In the genomic region with DNA sequence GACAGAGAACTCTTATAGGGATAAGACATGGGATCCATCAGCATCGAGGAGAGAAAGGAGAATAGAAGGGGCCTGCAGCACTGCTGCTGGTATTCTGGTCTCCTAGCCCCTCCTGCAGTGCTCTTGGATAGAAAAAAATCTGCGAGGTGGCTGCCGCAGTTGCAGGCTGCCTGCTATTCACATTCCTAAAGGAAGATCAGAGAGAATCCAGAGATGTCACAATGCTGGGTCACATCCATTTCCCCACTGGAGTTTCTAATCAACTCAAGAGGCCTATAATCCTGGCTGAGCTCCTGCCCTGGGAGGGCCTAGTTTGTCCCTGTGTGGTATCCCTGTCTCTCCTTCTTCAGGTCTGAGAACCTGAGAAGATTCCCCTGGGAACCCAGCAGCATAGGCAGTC, we compare ENCODE assay signal across 22 cellular contexts.
DNase-seq lines count a peak whose midpoint lies in the region; ATAC-seq lines count a peak whose summit lies in the region.
"Had no signal": no experiment of that assay in that cellular context is flagged by ENCODE, and none has a peak within 500 bp of the region (broad histone marks: within the 10 kb centered on the region; RNA-seq: fewer than 3 reads in every experiment).

No MANE protein-coding gene starts in this region.

- H3K4me3 Mint-ChIP-seq in dendritic cell treated with granulocyte-macrophage colony-stimulating factor and Interleukin-4, amounts not matched to agents 40 ng/mL and 50 ng/mL, for 4 days = no peak overlapping the region
- no peak overlapping the region for H3K4me3 Mint-ChIP-seq in naive thymus-derived CD8-positive, alpha-beta T cell
- H3K4me3 Mint-ChIP-seq: CD14-positive monocyte; CD4-positive, alpha-beta T cell; CD8-positive, alpha-beta memory T cell had no signal

- no peaks in the 10 kb centered on the region for H3K27me3 ChIP-seq in trophoblast cell (ENCODE audit: insufficient read depth, low read length)
- H3K27me3 ChIP-seq in SJCRH30 = peaks cover 5% of the 10 kb centered on the region; the same call in 1 of the 2 replicates
- H3K27me3 ChIP-seq: BE2C; BLaER1 treated with 17β-estradiol and CSF1 and Interleukin-3, amounts not matched to agents 10 nM and 100 nM had no signal

- H3K36me3 ChIP-seq in trophoblast cell (ENCODE audit: control insufficient read depth in 1 of 2, insufficient read depth in 2 of 2, low read length in 2 of 2) (no peaks in the 10 kb centered on the region), SJCRH30 (no peaks in the 10 kb centered on the region)
- H3K36me3 ChIP-seq: BE2C; BLaER1 treated with 17β-estradiol and CSF1 and Interleukin-3, amounts not matched to agents 10 nM and 100 nM; HAP-1 had no signal

- no CpG with 5 or more reads among the region's 3 CpGs for WGBS in trophoblast cell (ENCODE audit: extremely low coverage, insufficient coverage, insufficient read length)

- no peak overlapping the region for H2BK5ac ChIP-seq in trophoblast cell (ENCODE audit: low read depth, low read length, poor library complexity)

- H3K18ac ChIP-seq in trophoblast cell (ENCODE audit: low read length) = no peak overlapping the region

- no peak overlapping the region for H3K14ac ChIP-seq in trophoblast cell (ENCODE audit: low read length)

- no peak overlapping the region for H3K9ac ChIP-seq in trophoblast cell (ENCODE audit: low read length)
- H3K9ac ChIP-seq: BLaER1 treated with 17β-estradiol and CSF1 and Interleukin-3, amounts not matched to agents 10 nM and 100 nM had no signal

- H3K36me3 Mint-ChIP-seq in dendritic cell treated with granulocyte-macrophage colony-stimulating factor and Interleukin-4, amounts not matched to agents 40 ng/mL and 50 ng/mL, for 4 days (ENCODE audit: low read depth) = no peaks in the 10 kb centered on the region
- no peaks in the 10 kb centered on the region for H3K36me3 Mint-ChIP-seq in naive thymus-derived CD8-positive, alpha-beta T cell
- H3K36me3 Mint-ChIP-seq: CD8-positive, alpha-beta memory T cell had no signal

- peak overlapping the region; percentile 25 for H2AFZ ChIP-seq in trophoblast cell (ENCODE audit: insufficient read depth, low read length, poor library complexity)

- POLR2A ChIA-PET in naive thymus-derived CD8-positive, alpha-beta T cell (lab: Charles Lee) = no interaction called here

- H3K23ac ChIP-seq in trophoblast cell (ENCODE audit: low read length) = no peak overlapping the region

- H4K91ac ChIP-seq in trophoblast cell (ENCODE audit: low read depth, low read length) = no peak overlapping the region

- H3K79me1 ChIP-seq in trophoblast cell (ENCODE audit: low read length) = no peaks in the 10 kb centered on the region

- H3K9me3 ChIP-seq in trophoblast cell (ENCODE audit: insufficient read depth, low read depth, low read length) = no peaks in the 10 kb centered on the region
- H3K9me3 ChIP-seq in SJCRH30 (replicated peaks) = no peaks in the 10 kb centered on the region
- H3K9me3 ChIP-seq: A549; BE2C; BLaER1 treated with 17β-estradiol and CSF1 and Interleukin-3, amounts not matched to agents 10 nM and 100 nM; HAP-1 had no signal

- H3K9me3 Mint-ChIP-seq in dendritic cell treated with granulocyte-macrophage colony-stimulating factor and Interleukin-4, amounts not matched to agents 40 ng/mL and 50 ng/mL, for 4 days = no peaks in the 10 kb centered on the region
- H3K9me3 Mint-ChIP-seq in naive thymus-derived CD8-positive, alpha-beta T cell = peaks cover 0 to 5% (median 0%) of the 10 kb centered on the region in 9 donors
- H3K9me3 Mint-ChIP-seq: CD4-positive, alpha-beta T cell had no signal

- H3K27ac Mint-ChIP-seq in dendritic cell treated with granulocyte-macrophage colony-stimulating factor and Interleukin-4, amounts not matched to agents 40 ng/mL and 50 ng/mL, for 4 days = peak overlapping the region; percentile 13
- no peak overlapping the region for H3K27ac Mint-ChIP-seq in naive thymus-derived CD8-positive, alpha-beta T cell
- H3K27ac Mint-ChIP-seq: CD14-positive monocyte; CD4-positive, alpha-beta T cell; CD8-positive, alpha-beta memory T cell had no signal

- intact Hi-C loops in dendritic cell treated with granulocyte-macrophage colony-stimulating factor and Interleukin-4, amounts not matched to agents 40 ng/mL and 50 ng/mL, for 4 days (cut with micrococcal nuclease) = no loop called here

- no peak overlapping the region for H2BK12ac ChIP-seq in trophoblast cell (ENCODE audit: low read length)

- H4K12ac ChIP-seq in trophoblast cell (ENCODE audit: low read depth, low read length) = no peak overlapping the region

- H3K79me2 ChIP-seq in trophoblast cell (ENCODE audit: control insufficient read depth, insufficient read depth, low read length, poor library complexity) = no peaks in the 10 kb centered on the region

- no peak overlapping the region for H2AK5ac ChIP-seq in trophoblast cell (ENCODE audit: low read length)

- H2BK120ac ChIP-seq in trophoblast cell (ENCODE audit: insufficient read depth, low read length, poor library complexity) = no peak overlapping the region

- no peak overlapping the region for H4K8ac ChIP-seq in trophoblast cell (ENCODE audit: low read depth, low read length)

- H3K27ac ChIP-seq in trophoblast cell (ENCODE audit: low read depth, low read length) (no peak overlapping the region), SJCRH30 (no peak overlapping the region)
- H3K27ac ChIP-seq: A549 had no signal

- peaks cover 8% of the 10 kb centered on the region for H3K27me3 Mint-ChIP-seq in dendritic cell treated with granulocyte-macrophage colony-stimulating factor and Interleukin-4, amounts not matched to agents 40 ng/mL and 50 ng/mL, for 4 days
- H3K27me3 Mint-ChIP-seq in naive thymus-derived CD8-positive, alpha-beta T cell = peaks cover 3 to 50% (median 19%) of the 10 kb centered on the region in 5 donors

- H3K4me1 Mint-ChIP-seq in dendritic cell treated with granulocyte-macrophage colony-stimulating factor and Interleukin-4, amounts not matched to agents 40 ng/mL and 50 ng/mL, for 4 days (ENCODE audit: low read depth) = peaks cover 72% of the 10 kb centered on the region
- no peaks in the 10 kb centered on the region for H3K4me1 Mint-ChIP-seq in naive thymus-derived CD8-positive, alpha-beta T cell
- H3K4me1 Mint-ChIP-seq: CD8-positive, alpha-beta memory T cell had no signal

- no peak overlapping the region for H3K4me2 ChIP-seq in trophoblast cell (ENCODE audit: low read length)
- H3K4me2 ChIP-seq: A549 had no signal

- no peak overlapping the region for H3K4ac ChIP-seq in trophoblast cell (ENCODE audit: low read depth, low read length)

- no peak for ATAC-seq in naive thymus-derived CD8-positive, alpha-beta T cell
- ATAC-seq: A549 had no signal

- H3K4me3 ChIP-seq in trophoblast cell (ENCODE audit: low read depth, low read length) (no peak overlapping the region), SJCRH30 (no peak overlapping the region)
- H3K4me3 ChIP-seq: A549; BLaER1 treated with 17β-estradiol and CSF1 and Interleukin-3, amounts not matched to agents 10 nM and 100 nM; HAP-1 had no signal

- H3K4me1 ChIP-seq in trophoblast cell (ENCODE audit: control insufficient read depth in 1 of 2, insufficient read depth in 2 of 2, low read length in 2 of 2) (no peaks in the 10 kb centered on the region), SJCRH30 (no peaks in the 10 kb centered on the region)
- H3K4me1 ChIP-seq: A549, BE2C, HAP-1 had no signal

- DNase-seq in ELF-1 (ENCODE audit: low read depth, low spot score) = peak; percentile 21
- DNase-seq in islet precursor cell = peak; percentile 60
- DNase-seq in trophoblast cell = peak in 1 of 2 donors; percentile 26
- no peak for DNase-seq in putamen (ENCODE audit: low spot score)
- no peak for DNase-seq in SJCRH30
- no peak for DNase-seq in naive thymus-derived CD8-positive, alpha-beta T cell
- DNase-seq: 8988T; ACHN; AML-193; BE2C; CD4-positive, alpha-beta T cell; CD8-positive, alpha-beta memory T cell; DMS 273 treated with DMSO at 0.1 percent for 48 hours; DMS79; EL; GF-D8; GOT3 had no signal

Comparison
In these comparisons a context has a peak if more than half of its experiments do, and no peak if none do; other contexts are left out.
1. DNase-seq: peak in ELF-1 (single experiment) and islet precursor cell (single experiment); none in putamen (single experiment), SJCRH30 (0 of 2) and naive thymus-derived CD8-positive, alpha-beta T cell (0 of 10).